Comparison of ENCODE assay signal across 9 cellular contexts in the genomic region with DNA sequence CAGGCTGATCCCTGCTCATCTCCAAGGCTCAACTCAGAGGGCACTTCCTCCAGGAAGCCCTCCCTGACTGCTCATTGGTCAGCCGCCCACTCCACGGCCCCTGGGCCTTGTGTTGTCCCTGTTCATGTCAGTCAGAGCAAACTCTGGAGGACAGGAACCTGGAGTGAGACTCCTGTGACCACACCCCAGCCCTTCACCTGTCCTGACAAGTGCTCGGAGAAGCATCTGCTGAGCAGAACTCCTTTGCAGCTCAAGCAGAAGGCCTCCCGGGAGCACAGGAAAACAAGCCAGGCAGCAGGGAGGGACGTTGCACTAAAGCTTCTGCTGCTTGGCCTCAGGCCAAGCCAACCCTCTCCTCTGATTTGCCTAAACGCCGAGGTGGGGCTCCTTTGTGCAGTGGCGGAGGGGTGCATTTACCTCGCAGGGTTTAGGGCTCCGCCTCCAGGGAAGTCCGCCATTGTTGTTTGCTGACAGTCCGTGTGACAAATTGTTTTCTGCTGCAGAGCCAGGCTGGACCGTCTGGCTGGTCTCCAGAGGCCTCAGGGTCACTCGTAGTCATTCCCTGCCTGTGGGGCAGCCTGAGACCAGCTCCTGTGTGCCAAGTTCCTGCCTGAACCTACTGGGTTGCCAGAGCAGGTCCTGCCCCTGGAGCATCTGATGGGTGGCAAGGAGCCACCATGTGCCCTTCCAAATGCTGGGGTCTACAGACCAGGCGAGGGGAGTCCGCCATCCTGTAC.
A peak's percentile ranks its signal among the peaks of the same experiment; 100 is the strongest.
DNase-seq lines count a peak whose midpoint lies in the region; ATAC-seq, FAIRE-seq and TF ChIP-seq lines count a peak whose summit lies in the region.
"Had no signal": no experiment of that assay in that cellular context is flagged by ENCODE, and none has a peak within 500 bp of the region (broad histone marks: within the 10 kb centered on the region; RNA-seq: fewer than 3 reads in every experiment).

No MANE protein-coding gene starts in this region.

- H3K18ac ChIP-seq in neuronal stem cell (ENCODE audit: low read length) = peak overlapping the region; percentile 94

- peak overlapping the region; percentile 45 for H2BK15ac ChIP-seq in neuronal stem cell (ENCODE audit: low read length)

- H3K79me1 ChIP-seq in neuronal stem cell (ENCODE audit: low read depth, low read length) = no peaks in the 10 kb centered on the region

- H3K23ac ChIP-seq in neuronal stem cell (ENCODE audit: low read depth, low read length, poor library complexity) = peak overlapping the region; percentile 20

- TF ChIP-seq CTCF in GM12865 (IDR thresholded peaks at IDR 0.05; ENCODE audit: insufficient read depth, low read depth, low read length, missing control alignments) = no peak
- TF ChIP-seq CTCF in adrenal gland (IDR thresholded peaks at IDR 0.05) = no peak

- H2BK120ac ChIP-seq in neuronal stem cell (ENCODE audit: low read depth, low read length) = peak overlapping the region; percentile 39

- no peaks in the 10 kb centered on the region for H3K9me3 ChIP-seq in adrenal gland (replicated peaks in 1 of 3)
- no peaks in the 10 kb centered on the region for H3K9me3 ChIP-seq in neuronal stem cell (replicated peaks in 1 of 2; ENCODE audit: control insufficient read depth in 2 of 2, insufficient read depth in 1 of 2, low read depth in 1 of 2, low read length in 2 of 2)
- no peaks in the 10 kb centered on the region for H3K9me3 ChIP-seq in small intestine (ENCODE audit: control insufficient read depth, low read depth)

- no peak overlapping the region for H3K14ac ChIP-seq in neuronal stem cell (ENCODE audit: low read length)

- H4K91ac ChIP-seq in neuronal stem cell (ENCODE audit: low read depth, low read length, poor library complexity) = peak overlapping the region; percentile 76

- DNase-seq in GM12865 (ENCODE audit: low read depth) (peak; percentile 20), NCI-H1930 (lab: John Stamatoyannopoulos, UW) (peak; percentile 14 to 16), adrenal gland (peak; percentile 87 to 95 (median 91)), neuronal stem cell (ENCODE audit: low spot score) (peak; percentile 27), dedifferentiated amniotic fluid mesenchymal stem cell (ENCODE audit: extremely low spot score) (no peak), small intestine (no peak)
- DNase-seq in activated CD4-positive, CD25-positive, alpha-beta regulatory T cell (lab: John Stamatoyannopoulos, UW) = no peak

- H3K27me3 ChIP-seq in adrenal gland (peaks cover 3% of the 10 kb centered on the region), neuronal stem cell (ENCODE audit: control insufficient read depth in 3 of 3, insufficient read depth in 3 of 3, low read depth in 1 of 3, low read length in 3 of 3) (peaks cover 0 to 37% (median 0%) of the 10 kb centered on the region in 3 experiments), small intestine (ENCODE audit: control insufficient read depth in 2 of 2, insufficient read depth in 2 of 2, low read length in 2 of 2) (no peaks in the 10 kb centered on the region)
- H3K27me3 ChIP-seq: cardiac muscle cell had no signal

- no peak for FAIRE-seq in small intestine (lab: Jason Lieb, UNC)

- no peak overlapping the region for H3K4ac ChIP-seq in neuronal stem cell (ENCODE audit: low read length)

- intact Hi-C loops in adrenal gland (cut with DNase I) = no loop called here

- H3K36me3 ChIP-seq in adrenal gland (replicated peaks in 1 of 2) (no peaks in the 10 kb centered on the region), neuronal stem cell (replicated peaks in 1 of 2; ENCODE audit: control insufficient read depth in 2 of 2, insufficient read depth in 2 of 2, low read length in 2 of 2) (no peaks in the 10 kb centered on the region), small intestine (ENCODE audit: control insufficient read depth in 2 of 2, insufficient read depth in 2 of 2, low read length in 2 of 2) (no peaks in the 10 kb centered on the region)
- H3K36me3 ChIP-seq: cardiac muscle cell had no signal

- TF ChIP-seq POLR2A in adrenal gland (IDR thresholded peaks at IDR 0.05) = no peak

- no peak for ATAC-seq in HG03565 (IDR thresholded peaks at IDR 0.05; ENCODE audit: unreplicated experiment)

- H4K8ac ChIP-seq in neuronal stem cell (ENCODE audit: low read depth, low read length) = no peak overlapping the region

- H3K9ac ChIP-seq in neuronal stem cell (ENCODE audit: low read depth, low read length, poor library complexity) = no peak overlapping the region

- peaks cover 0 to 5% of the 10 kb centered on the region in 2 donors for H3K4me1 ChIP-seq in adrenal gland (replicated peaks in 1 of 2)
- peaks cover 2 to 21% of the 10 kb centered on the region in 2 donors for H3K4me1 ChIP-seq in neuronal stem cell (ENCODE audit: control insufficient read depth in 2 of 2, insufficient read depth in 1 of 2, low read depth in 1 of 2, low read length in 2 of 2)
- no peaks in the 10 kb centered on the region for H3K4me1 ChIP-seq in small intestine (ENCODE audit: control insufficient read depth in 2 of 2, insufficient read depth in 1 of 2, low read depth in 1 of 2, low read length in 1 of 2)

- H2AFZ ChIP-seq in neuronal stem cell (ENCODE audit: low read length) = peak overlapping the region; percentile 78

- H3K27ac ChIP-seq in adrenal gland = peak overlapping the region in 1 of 5 donors; percentile 8
- peak overlapping the region; percentile 6 for H3K27ac ChIP-seq in neuronal stem cell (replicated peaks; ENCODE audit: low read length)
- no peak overlapping the region for H3K27ac ChIP-seq in small intestine (ENCODE audit: low read depth in 1 of 2, low read length in 1 of 2)
- H3K27ac ChIP-seq: cardiac muscle cell had no signal

- no peak overlapping the region for H3K4me3 ChIP-seq in GM12865 (ENCODE audit: low read depth, low read length)
- H3K4me3 ChIP-seq in adrenal gland = no peak overlapping the region
- H3K4me3 ChIP-seq in neuronal stem cell (ENCODE audit: low read length in 2 of 2) = no peak overlapping the region
- H3K4me3 ChIP-seq in small intestine (ENCODE audit: low read depth in 1 of 2, low read length in 2 of 2) = no peak overlapping the region
- H3K4me3 ChIP-seq: cardiac muscle cell had no signal

- WGBS in adrenal gland, 4 donors = 18 to 37% (median 23%) methylated on average over 6 to 16 of the region's 16 CpGs
- no CpG with 5 or more reads among the region's 16 CpGs for WGBS in neuronal stem cell (ENCODE audit: extremely low coverage in 2 of 2, insufficient read length in 2 of 2, insufficient replicate concordance in 1 of 2), 2 donors
- 23 to 27% (median 24%) methylated on average over 16 of the region's 16 CpGs for WGBS in small intestine, 3 donors

- peak overlapping the region; percentile 22 for H3K4me2 ChIP-seq in neuronal stem cell (ENCODE audit: insufficient read depth, low read length, poor library complexity, severe bottlenecking)

- peak overlapping the region; percentile 84 for H2AK5ac ChIP-seq in neuronal stem cell (ENCODE audit: low read depth, low read length)

- no peak overlapping the region for H2BK5ac ChIP-seq in neuronal stem cell (ENCODE audit: low read length)

- H2BK12ac ChIP-seq in neuronal stem cell (ENCODE audit: low read length) = no peak overlapping the region

Comparison
In these comparisons a context has a peak if more than half of its experiments do, and no peak if none do; other contexts are left out.
1. DNase-seq: peak in GM12865 (single experiment), NCI-H1930 (2 of 2), adrenal gland (7 of 7) and neuronal stem cell (single experiment); none in dedifferentiated amniotic fluid mesenchymal stem cell (single experiment), activated CD4-positive, CD25-positive, alpha-beta regulatory T cell (0 of 4) and small intestine (single experiment).